ENCODE assay signal across 19 cellular contexts in the genomic region with DNA sequence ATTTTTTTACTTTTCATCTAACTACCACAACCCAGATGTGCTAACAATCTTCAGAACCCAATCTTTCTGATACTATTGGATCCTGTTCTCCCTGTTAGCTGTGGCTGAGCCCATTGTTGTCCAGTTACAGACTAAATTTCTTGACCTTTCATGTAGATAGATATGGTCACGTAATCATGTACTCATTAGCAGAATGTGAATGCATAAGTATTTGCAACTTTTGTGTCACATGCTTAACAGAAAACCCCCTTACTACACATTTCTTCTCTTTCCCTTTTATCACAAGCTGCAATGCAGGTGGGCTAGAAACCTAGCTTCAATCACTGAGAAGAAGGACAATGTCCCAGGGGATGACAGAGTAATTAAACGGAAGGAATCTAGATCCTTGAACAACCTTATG. TPM values are rescaled to one million over a fixed set of nuclear protein-coding genes. Genes with fewer than 3 reads are reported as not detected.
A peak's percentile ranks its signal among the peaks of the same experiment; 100 is the strongest.
DNase-seq lines count a peak whose midpoint lies in the region; ATAC-seq and TF ChIP-seq lines count a peak whose summit lies in the region.
"Had no signal": no experiment of that assay in that cellular context is flagged by ENCODE, and none has a peak within 500 bp of the region (broad histone marks: within the 10 kb centered on the region; RNA-seq: fewer than 3 reads in every experiment).

No MANE protein-coding gene starts in this region.

- ATAC-seq in GM18511 (IDR thresholded peaks at IDR 0.05; ENCODE audit: unreplicated experiment), result peak; percentile 65
- peak; percentile 44 for ATAC-seq in GM19452 (IDR thresholded peaks at IDR 0.05; ENCODE audit: unreplicated experiment)
- peak; percentile 38 for ATAC-seq in HG02973 (IDR thresholded peaks at IDR 0.05; ENCODE audit: unreplicated experiment)
- peak; percentile 56 for ATAC-seq in HG03460 (IDR thresholded peaks at IDR 0.05; ENCODE audit: unreplicated experiment)
- ATAC-seq: Panc1 had no signal

- intact Hi-C loops in esophagus squamous epithelium (cut with DNase I), result no loop called here

- 82 to 93% methylated on average over 2 of the region's 2 CpGs for WGBS in esophagus squamous epithelium, 2 donors

- no peak overlapping the region for H3K4me3 ChIP-seq in esophagus squamous epithelium
- H3K4me3 ChIP-seq: adrenal gland had no signal

- TF ChIP-seq CTCF in esophagus squamous epithelium (IDR thresholded peaks at IDR 0.05), result no peak

- TF ChIP-seq POLR2A in esophagus squamous epithelium (IDR thresholded peaks at IDR 0.05), result no peak

- no peaks in the 10 kb centered on the region for H3K27me3 ChIP-seq in esophagus squamous epithelium
- H3K27me3 ChIP-seq: adrenal gland had no signal

- H3K27ac ChIP-seq in esophagus squamous epithelium, result no peak overlapping the region
- H3K27ac ChIP-seq: adrenal gland had no signal

- DNase-seq in esophagus squamous epithelium (lab: John Stamatoyannopoulos, UW), result no peak
- DNase-seq in NCI-H1436 treated with DMSO at 0.1 percent for 48 hours (lab: John Stamatoyannopoulos, UW), result no peak
- DNase-seq in DMS153 treated with DMSO at 0.1 percent for 48 hours (lab: John Stamatoyannopoulos, UW; ENCODE audit: unreplicated experiment), result no peak
- DNase-seq in ureter (ENCODE audit: low spot score), result no peak
- DNase-seq: activated CD4-positive, alpha-beta T cell treated with anti-CD3 and anti-CD28 coated beads for 1 hour; activated CD8-positive, alpha-beta memory T cell treated with anti-CD3 and anti-CD28 coated beads, Interleukin-2, amount 10 ng/mL, durations not matched to agents 7 days and 5 days; activated effector memory CD4-positive, alpha-beta T cell treated with Interleukin-2 at 50 U/mL for 16 hours; adrenal gland; CD4-positive, alpha-beta memory T cell; DMS79 treated with DMSO at 0.1 percent for 48 hours; NCI-H2107; NCI-H526 treated with DMSO at 0.1 percent for 48 hours; stimulated activated CD4-positive, alpha-beta T cell treated with anti-CD3 and anti-CD28 coated beads, Interleukin-2, amount 100 ng/mL, for 24 hours; T-helper 9 cell had no signal

- no peaks in the 10 kb centered on the region for H3K4me1 ChIP-seq in esophagus squamous epithelium
- H3K4me1 ChIP-seq: adrenal gland had no signal

- H3K9me3 ChIP-seq in esophagus squamous epithelium, result no peaks in the 10 kb centered on the region

- H3K36me3 ChIP-seq in esophagus squamous epithelium, result no peaks in the 10 kb centered on the region
- H3K36me3 ChIP-seq: adrenal gland had no signal

RNA-seq across cellular contexts. Expression of a gene that starts 13.1 kb away (rescaled TPM):
- total RNA-seq in esophagus squamous epithelium (10 to 100 TPM in 2 of 4 donors, 1 to 10 TPM in 2; 5.2 to 19.1 (median 8.2) TPM), ureter (62.1 TPM)

RNA-seq across cellular contexts. Expression of a gene that starts 41.3 kb away (rescaled TPM):
- 1 to 10 TPM; 1.2 to 8.5 (median 5.8) TPM for total RNA-seq in esophagus squamous epithelium
- total RNA-seq in ureter, result 13.4 TPM
